Comparison of ENCODE assay signal across 10 cellular contexts in genomic region chr3:184317201-184317600, GRCh38. TPM values are rescaled to one million over a fixed set of nuclear protein-coding genes. Genes with fewer than 3 reads are reported as not detected.
DNase-seq lines count a peak whose midpoint lies in the region; ATAC-seq and TF ChIP-seq lines count a peak whose summit lies in the region.
"Had no signal": no experiment of that assay in that cellular context is flagged by ENCODE, and none has a peak within 500 bp of the region (broad histone marks: within the 10 kb centered on the region; RNA-seq: fewer than 3 reads in every experiment).

No MANE protein-coding gene starts in this region.

- peak overlapping the region in 1 of 4 donors; percentile 68 for H3K4me3 Mint-ChIP-seq in IgD-negative memory B cell
- peak overlapping the region; percentile 80 for H3K4me3 Mint-ChIP-seq in mesothelial cell of epicardium

- peaks cover 67% of the 10 kb centered on the region for H3K4me1 ChIP-seq in body of pancreas

- peaks cover 7 to 16% of the 10 kb centered on the region in 2 donors for H3K36me3 ChIP-seq in body of pancreas (replicated peaks in 1 of 2; ENCODE audit: insufficient read depth in 1 of 2, low read depth in 2 of 2)

- CTCF ChIA-PET in AG04450 (lab: Charles Lee): no interaction called here

- no peak for ATAC-seq in body of pancreas
- no peak for ATAC-seq in HG03095 (IDR thresholded peaks at IDR 0.05; ENCODE audit: unreplicated experiment)

- POLR2A ChIA-PET in AG04450 (lab: Yijun Ruan, JAX): no interaction called here

- H3K4me3 ChIP-seq in AG04450 (ENCODE audit: low read depth, low read length): peak overlapping the region; percentile 90
- no peak overlapping the region for H3K4me3 ChIP-seq in body of pancreas

- H3K36me3 Mint-ChIP-seq in IgD-negative memory B cell (no peaks in the 10 kb centered on the region), mesothelial cell of epicardium (peaks cover 14% of the 10 kb centered on the region)

- no peak for DNase-seq in AG04450 (ENCODE audit: low read depth, low spot score)
- DNase-seq in body of pancreas: no peak
- DNase-seq in mesothelial cell of epicardium (ENCODE audit: low spot score in 2 of 2, unreplicated experiment in 2 of 2): no peak
- DNase-seq in head of caudate nucleus: no peak
- no peak for DNase-seq in hippocampal formation (lab: John Stamatoyannopoulos, UW)
- DNase-seq in NOMO-1 treated with dmso at 0.1 percent for 144 hours (lab: John Stamatoyannopoulos, UW; ENCODE audit: unreplicated experiment): no peak
- DNase-seq: colonic mucosa had no signal

- 32 to 47% methylated on average over 5 of the region's 5 CpGs for WGBS in body of pancreas, 2 donors

- TF ChIP-seq CTCF in AG04450 (IDR thresholded peaks at IDR 0.05; ENCODE audit: low read depth, low read length) (no peak), body of pancreas (IDR thresholded peaks at IDR 0.05) (no peak), mesothelial cell of epicardium (IDR thresholded peaks at IDR 0.05; ENCODE audit: unreplicated experiment) (no peak)

- H3K4me1 Mint-ChIP-seq in IgD-negative memory B cell: peaks cover 19 to 23% (median 22%) of the 10 kb centered on the region in 3 donors
- H3K4me1 Mint-ChIP-seq in mesothelial cell of epicardium: peaks cover 30% of the 10 kb centered on the region

- no peaks in the 10 kb centered on the region for H3K27me3 Mint-ChIP-seq in IgD-negative memory B cell
- H3K27me3 Mint-ChIP-seq in mesothelial cell of epicardium (ENCODE audit: low read depth): no peaks in the 10 kb centered on the region

- intact Hi-C loops in body of pancreas (cut with DNase I) (no loop called here), head of caudate nucleus (cut with DNase I) (no loop called here)

- H3K9me3 ChIP-seq in AG04450 (ENCODE audit: control insufficient read depth, insufficient read depth, low read length): peaks cover 3% of the 10 kb centered on the region; the same call in 1 of the 2 replicates
- H3K9me3 ChIP-seq in body of pancreas: no peaks in the 10 kb centered on the region
- H3K9me3 ChIP-seq: colonic mucosa had no signal

- no peak for TF ChIP-seq POLR2A in body of pancreas (IDR thresholded peaks at IDR 0.05)

- H3K27ac Mint-ChIP-seq in IgD-negative memory B cell (peak overlapping the region in 2 of 3 donors; percentile 72 to 74), mesothelial cell of epicardium (no peak overlapping the region)

- H3K27ac ChIP-seq in AG04450 (ENCODE audit: low read depth, low read length) (no peak overlapping the region), body of pancreas (peak overlapping the region in 3 of 4 donors; percentile 55 to 98 (median 86))

- H3K9me3 Mint-ChIP-seq in IgD-negative memory B cell (no peaks in the 10 kb centered on the region), mesothelial cell of epicardium (no peaks in the 10 kb centered on the region)

- H3K27me3 ChIP-seq in AG04450 (ENCODE audit: control insufficient read depth, insufficient read depth, low read length) (no peaks in the 10 kb centered on the region), body of pancreas (no peaks in the 10 kb centered on the region)
- H3K27me3 ChIP-seq: colonic mucosa had no signal

RNA-seq across cellular contexts. Expression of gene EIF4G1, which starts 2.8 kb away (rescaled TPM):
- polyA plus RNA-seq in AG04450 (2011; rRNA removed): 191 and 224 TPM in 2 replicates
- polyA minus RNA-seq in AG04450 (2011; rRNA and poly(A)+ RNA removed): 269 and 272 TPM in 2 replicates
- polyA plus RNA-seq in IgD-negative memory B cell: 28.0 TPM
- 100 to 1,000 TPM; 146 to 213 TPM for total RNA-seq in body of pancreas
- total RNA-seq in mesothelial cell of epicardium: 364 to 377 TPM (median 376 TPM) in 3 replicates

RNA-seq across cellular contexts. Expression of gene PSMD2, which starts 18.2 kb away (rescaled TPM):
- 318 and 363 TPM in 2 replicates for polyA plus RNA-seq in AG04450 (2011; rRNA removed)
- 639 and 713 TPM in 2 replicates for polyA minus RNA-seq in AG04450 (2011; rRNA and poly(A)+ RNA removed)
- 143 TPM for polyA plus RNA-seq in IgD-negative memory B cell
- total RNA-seq in body of pancreas: 10 to 100 TPM; 75.0 to 83.7 TPM
- 223 to 240 TPM (median 232 TPM) in 3 replicates for total RNA-seq in mesothelial cell of epicardium

RNA-seq across cellular contexts. Expression of gene FAM131A, which starts 20.2 kb away (rescaled TPM):
- polyA plus RNA-seq in AG04450 (2011; rRNA removed): 8.5 and 9.3 TPM in 2 replicates
- polyA minus RNA-seq in AG04450 (2011; rRNA and poly(A)+ RNA removed): 13.3 and 13.7 TPM in 2 replicates
- polyA plus RNA-seq in IgD-negative memory B cell: 2.6 TPM
- total RNA-seq in body of pancreas: 10 to 100 TPM; 11.5 to 13.5 TPM
- 14.3 to 17.4 TPM (median 15.1 TPM) in 3 replicates for total RNA-seq in mesothelial cell of epicardium

RNA-seq across cellular contexts. Expression of gene ECE2, which starts 41.4 kb away (rescaled TPM):
- polyA plus RNA-seq in AG04450 (2011; rRNA removed): not detected in 2 replicates
- polyA minus RNA-seq in AG04450 (2011; rRNA and poly(A)+ RNA removed): not detected in 2 replicates
- not detected for polyA plus RNA-seq in IgD-negative memory B cell
- total RNA-seq in body of pancreas: 10 to 100 TPM; 11.7 to 18.8 TPM
- total RNA-seq in mesothelial cell of epicardium: not detected in 3 replicates
- total RNA-seq: mononuclear cell had no signal

RNA-seq across cellular contexts. Expression of gene CLCN2, which starts 44.2 kb away (rescaled TPM):
- polyA plus RNA-seq in AG04450 (2011; rRNA removed): 1.7 and 2.1 TPM in 2 replicates
- 6.6 and 7.0 TPM in 2 replicates for polyA minus RNA-seq in AG04450 (2011; rRNA and poly(A)+ RNA removed)
- 0.53 TPM for polyA plus RNA-seq in IgD-negative memory B cell
- total RNA-seq in body of pancreas: 10 to 100 TPM in 1 of 2 donors, 1 to 10 TPM in 1; 7.5 to 12.2 TPM
- total RNA-seq in mesothelial cell of epicardium: 16.6 to 17.0 TPM (median 16.9 TPM) in 3 replicates
